In the genomic region with DNA sequence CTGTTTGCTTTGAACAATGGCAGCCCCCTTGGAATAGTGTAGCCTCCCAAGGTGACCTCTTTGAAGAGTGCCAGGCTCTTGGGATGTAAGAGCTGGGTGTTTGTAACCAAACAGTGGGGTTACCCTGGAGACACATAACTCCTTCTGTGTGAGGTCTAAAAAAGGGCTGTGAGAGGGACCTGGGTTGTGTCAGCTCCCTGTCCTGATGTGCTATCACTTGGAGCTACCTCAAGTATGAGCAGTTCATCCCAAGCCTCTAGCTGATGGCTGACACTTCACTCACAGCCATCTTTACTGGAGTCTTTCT, we compare ENCODE assay signal across 1 cellular context.
TF ChIP-seq lines count a peak whose summit lies in the region.

No MANE protein-coding gene starts in this region.

TF ChIP-seq in IMR-90, 13 proteins besides CTCF, POLR2A, EP300 and RAD21:
- TF ChIP-seq, protein P1, sequence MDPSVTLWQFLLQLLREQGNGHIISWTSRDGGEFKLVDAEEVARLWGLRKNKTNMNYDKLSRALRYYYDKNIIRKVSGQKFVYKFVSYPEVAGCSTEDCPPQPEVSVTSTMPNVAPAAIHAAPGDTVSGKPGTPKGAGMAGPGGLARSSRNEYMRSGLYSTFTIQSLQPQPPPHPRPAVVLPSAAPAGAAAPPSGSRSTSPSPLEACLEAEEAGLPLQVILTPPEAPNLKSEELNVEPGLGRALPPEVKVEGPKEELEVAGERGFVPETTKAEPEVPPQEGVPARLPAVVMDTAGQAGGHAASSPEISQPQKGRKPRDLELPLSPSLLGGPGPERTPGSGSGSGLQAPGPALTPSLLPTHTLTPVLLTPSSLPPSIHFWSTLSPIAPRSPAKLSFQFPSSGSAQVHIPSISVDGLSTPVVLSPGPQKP (IDR thresholded peaks at IDR 0.05; ENCODE audit: borderline replicate concordance, low read depth, low read length): no peak
- no peak for TF ChIP-seq MXI1 (IDR thresholded peaks at IDR 0.05; ENCODE audit: borderline replicate concordance, low read depth, low read length)
TF ChIP-seq in IMR-90: peak in this region for 0.
